Comparison of ENCODE assay signal across 21 cellular contexts in the genomic region with DNA sequence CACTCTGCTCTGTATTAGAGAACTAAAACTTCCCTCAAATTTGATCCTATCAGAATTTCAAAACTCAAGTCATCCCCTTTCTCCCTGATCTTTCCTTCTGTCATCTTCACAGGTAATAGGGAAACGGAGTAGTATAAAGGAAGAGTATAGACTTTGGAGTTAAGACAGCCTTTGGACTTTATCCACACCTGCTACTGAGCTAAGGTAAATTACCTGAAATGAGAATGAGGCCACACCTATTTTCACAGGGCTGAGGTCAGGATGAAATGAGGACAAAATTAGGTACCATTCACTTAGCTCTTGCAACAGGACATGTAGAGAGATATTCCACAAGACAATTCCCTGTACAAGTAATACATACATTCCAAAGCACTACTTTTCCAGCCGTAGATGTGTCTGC.
"Had no signal": no experiment of that assay in that cellular context is flagged by ENCODE, and none has a peak within 500 bp of the region (broad histone marks: within the 10 kb centered on the region; RNA-seq: fewer than 3 reads in every experiment).

No MANE protein-coding gene starts in this region.

- H2AFZ ChIP-seq: neural progenitor cell had no signal

- H3K36me3 Mint-ChIP-seq: activated CD8-positive, alpha-beta memory T cell treated with anti-CD3 and anti-CD28 coated beads, Interleukin-2, amount 10 ng/mL, durations not matched to agents 7 days and 5 days had no signal

- DNase-seq: activated CD4-positive, alpha-beta T cell treated with anti-CD3 and anti-CD28 coated beads, Interleukin-2, amount 10 ng/mL, durations not matched to agents 24 days and 14 days; activated CD8-positive, alpha-beta memory T cell treated with anti-CD3 and anti-CD28 coated beads, Interleukin-2, amount 10 ng/mL, durations not matched to agents 7 days and 5 days; activated CD8-positive, alpha-beta T cell treated with anti-CD3 and anti-CD28 coated beads for 36 hours; activated gamma-delta T cell treated with Interleukin-2 at 50 U/mL for 16 hours; activated naive CD8-positive, alpha-beta T cell treated with anti-CD3 and anti-CD28 coated beads, Interleukin-2, amount 10 ng/mL, durations not matched to agents 7 days and 5 days; activated T-cell treated with anti-CD3 and anti-CD28 coated beads for 4 hours; amniotic stem cell; cortex of kidney; heart left ventricle; lower lobe of right lung; mesendoderm; naive thymus-derived CD4-positive, alpha-beta T cell; sigmoid colon; stimulated activated CD4-positive, alpha-beta T cell treated with anti-CD3 and anti-CD28 coated beads, Interleukin-4, amount 100 ng/mL, for 1 hour; stimulated activated naive CD4-positive, alpha-beta T cell; SW 1271; T-helper 2 cell had no signal

- H3K36me3 ChIP-seq: heart left ventricle, lower lobe of right lung, neural progenitor cell, sigmoid colon, thoracic aorta had no signal

- H3K27ac Mint-ChIP-seq: activated CD4-positive, alpha-beta T cell treated with anti-CD3 and anti-CD28 coated beads, Interleukin-2, amount 10 ng/mL, durations not matched to agents 24 days and 14 days; activated CD8-positive, alpha-beta memory T cell treated with anti-CD3 and anti-CD28 coated beads, Interleukin-2, amount 10 ng/mL, durations not matched to agents 7 days and 5 days; activated CD8-positive, alpha-beta T cell treated with anti-CD3 and anti-CD28 coated beads for 36 hours; activated naive CD8-positive, alpha-beta T cell treated with anti-CD3 and anti-CD28 coated beads, Interleukin-2, amount 10 ng/mL, durations not matched to agents 7 days and 5 days; neural progenitor cell had no signal

- H3K27me3 Mint-ChIP-seq: activated CD4-positive, alpha-beta T cell treated with anti-CD3 and anti-CD28 coated beads, Interleukin-2, amount 10 ng/mL, durations not matched to agents 24 days and 14 days; activated CD8-positive, alpha-beta memory T cell treated with anti-CD3 and anti-CD28 coated beads, Interleukin-2, amount 10 ng/mL, durations not matched to agents 7 days and 5 days; activated CD8-positive, alpha-beta T cell treated with anti-CD3 and anti-CD28 coated beads for 36 hours; activated naive CD8-positive, alpha-beta T cell treated with anti-CD3 and anti-CD28 coated beads, Interleukin-2, amount 10 ng/mL, durations not matched to agents 7 days and 5 days; naive thymus-derived CD4-positive, alpha-beta T cell had no signal

- ATAC-seq: activated CD4-positive, CD25-positive, alpha-beta regulatory T cell treated with anti-CD3 and anti-CD28 coated beads, Interleukin-2, amount 50 U/mL, for 24 hours; activated CD8-positive, alpha-beta memory T cell treated with anti-CD3 and anti-CD28 coated beads, Interleukin-2, amount 10 ng/mL, durations not matched to agents 7 days and 5 days; activated CD8-positive, alpha-beta T cell treated with anti-CD3 and anti-CD28 coated beads for 36 hours; heart left ventricle; lower lobe of right lung; naive thymus-derived CD4-positive, alpha-beta T cell had no signal

- H3K4me2 ChIP-seq: neural progenitor cell had no signal

- H3K4me3 Mint-ChIP-seq: activated CD4-positive, alpha-beta T cell treated with anti-CD3 and anti-CD28 coated beads, Interleukin-2, amount 10 ng/mL, durations not matched to agents 24 days and 14 days; activated CD8-positive, alpha-beta memory T cell treated with anti-CD3 and anti-CD28 coated beads, Interleukin-2, amount 10 ng/mL, durations not matched to agents 7 days and 5 days; activated CD8-positive, alpha-beta T cell treated with anti-CD3 and anti-CD28 coated beads for 36 hours; activated naive CD8-positive, alpha-beta T cell treated with anti-CD3 and anti-CD28 coated beads, Interleukin-2, amount 10 ng/mL, durations not matched to agents 7 days and 5 days; neural progenitor cell had no signal

- H3K9me3 Mint-ChIP-seq: activated CD4-positive, alpha-beta T cell treated with anti-CD3 and anti-CD28 coated beads, Interleukin-2, amount 10 ng/mL, durations not matched to agents 24 days and 14 days; activated CD8-positive, alpha-beta T cell treated with anti-CD3 and anti-CD28 coated beads for 36 hours; activated naive CD8-positive, alpha-beta T cell treated with anti-CD3 and anti-CD28 coated beads, Interleukin-2, amount 10 ng/mL, durations not matched to agents 7 days and 5 days; naive thymus-derived CD4-positive, alpha-beta T cell had no signal

- H3K27me3 ChIP-seq: heart left ventricle, neural progenitor cell, sigmoid colon had no signal

- H3K27ac ChIP-seq: epithelial cell of prostate, heart left ventricle, lower lobe of right lung, neural progenitor cell, sigmoid colon, thoracic aorta had no signal

- H3K4me3 ChIP-seq: heart left ventricle, lower lobe of right lung, neural progenitor cell, sigmoid colon, thoracic aorta had no signal
